ENCODE assay signal across 1 cellular context in the genomic region with DNA sequence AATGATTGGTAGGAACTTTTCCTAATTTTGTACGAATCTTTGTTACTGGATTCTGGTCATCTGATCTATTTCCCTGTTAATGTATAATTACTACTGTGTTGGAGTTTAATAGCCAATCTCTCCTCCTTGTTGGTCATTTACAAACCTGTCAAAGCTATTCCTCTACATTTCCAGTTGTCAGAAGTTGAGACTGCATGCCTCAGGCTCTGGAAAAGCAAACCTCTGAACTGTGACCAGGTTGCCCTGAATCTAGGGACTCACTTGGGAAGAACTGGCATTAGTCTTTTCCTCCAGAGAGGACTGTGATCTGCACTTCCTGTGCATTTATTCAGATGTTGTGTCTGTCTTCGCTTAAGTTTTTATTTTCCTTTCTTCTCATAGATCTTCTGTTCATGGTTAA.
TF ChIP-seq lines count a peak whose summit lies in the region.

No MANE protein-coding gene starts in this region.

TF ChIP-seq in HCT116, 20 proteins besides CTCF, POLR2A, EP300 and RAD21 (continued from another document):
- TF ChIP-seq SP1 (IDR thresholded peaks at IDR 0.05; ENCODE audit: low read depth) = no peak
- TF ChIP-seq EZH2phosphoT487 (IDR thresholded peaks at IDR 0.05; ENCODE audit: borderline replicate concordance) = no peak
- no peak for TF ChIP-seq ELF1 (IDR thresholded peaks at IDR 0.05; ENCODE audit: borderline replicate concordance, low read depth)
- no peak for TF ChIP-seq TCF7L2 (IDR thresholded peaks at IDR 0.05; ENCODE audit: borderline replicate concordance, extremely low read depth, insufficient read depth, insufficient read length)
TF ChIP-seq in HCT116: peak in this region for 0.
